Comparison of ENCODE assay signal across 12 cellular contexts in genomic region chr17:80750263-80750662, GRCh38.
DNase-seq lines count a peak whose midpoint lies in the region; ATAC-seq, FAIRE-seq and TF ChIP-seq lines count a peak whose summit lies in the region.
"Had no signal": no experiment of that assay in that cellular context is flagged by ENCODE, and none has a peak within 500 bp of the region (broad histone marks: within the 10 kb centered on the region; RNA-seq: fewer than 3 reads in every experiment).

No MANE protein-coding gene starts in this region.

- in situ Hi-C loops in HepG2 (cut with HindIII; ENCODE audit: extremely low pct_ligation_motif_present, low pct_unique_long_range_greater_than_20kb), result no loop called here

- DNase-seq in activated naive CD4-positive, alpha-beta T cell treated with anti-CD3 and anti-CD28 coated beads for 36 hours, result peak; percentile 42
- DNase-seq in activated naive CD4-positive, alpha-beta T cell treated with anti-CD3 and anti-CD28 coated beads, Interleukin-2, amount 50 U/mL, for 16 hours, result no peak
- DNase-seq in activated T-helper 1 cell treated with anti-CD3 and anti-CD28 coated beads, Interleukin-12 subunit alpha, Interleukin-12 subunit beta, Interleukin-2, Interleukin-4 antibody, amounts not matched to agents 30 ng/mL and 10 ng/mL and 1 ng/mL, durations not matched to agents 14 hours and 24 hours and 36 hours (ENCODE audit: low spot score), result no peak
- DNase-seq in HepG2 (ENCODE audit: low spot score) (no peak), suprapubic skin (ENCODE audit: low spot score in 2 of 2) (no peak), thyroid gland (no peak)
- no peak for DNase-seq in stimulated activated CD4-positive, alpha-beta T cell treated with anti-CD3 and anti-CD28 coated beads, Interleukin-4, amount 100 ng/mL, for 4 hours
- DNase-seq: colonic mucosa, NCI-H526, SHP77 had no signal

- CTCF ChIA-PET in activated naive CD4-positive, alpha-beta T cell treated with anti-CD3 and anti-CD28 coated beads for 36 hours (lab: Charles Lee), result no interaction called here
- CTCF ChIA-PET in HepG2 (lab: Yijun Ruan, JAX; ENCODE audit: low intra/inter-chr PET ratio, low total read pairs), result no interaction called here

- peaks cover 9% of the 10 kb centered on the region; the same call in 1 of the 2 replicates for H3K4me1 ChIP-seq in HepG2 (ENCODE audit: insufficient read depth, low read length)
- peaks cover 28% of the 10 kb centered on the region for H3K4me1 ChIP-seq in suprapubic skin
- H3K4me1 ChIP-seq in thyroid gland, result no peaks in the 10 kb centered on the region
- H3K4me1 ChIP-seq: colonic mucosa had no signal

- no peak for TF ChIP-seq RAD21 in HepG2 (CRISPR knock-in tag; IDR thresholded peaks at IDR 0.05)

- no peak overlapping the region for H3K4me2 ChIP-seq in HepG2 (ENCODE audit: low read depth, low read length)

- no peak overlapping the region for H3K4me3 Mint-ChIP-seq in activated naive CD4-positive, alpha-beta T cell treated with anti-CD3 and anti-CD28 coated beads for 36 hours
- no peak overlapping the region for H3K4me3 Mint-ChIP-seq in activated T-helper 1 cell treated with anti-CD3 and anti-CD28 coated beads, Interleukin-12 subunit alpha, Interleukin-12 subunit beta, Interleukin-2, Interleukin-4 antibody, amounts not matched to agents 30 ng/mL and 10 ng/mL and 1 ng/mL, durations not matched to agents 14 hours and 24 hours and 36 hours

- peak overlapping the region; percentile 69 for H3K27ac Mint-ChIP-seq in activated naive CD4-positive, alpha-beta T cell treated with anti-CD3 and anti-CD28 coated beads for 36 hours
- peak overlapping the region; percentile 55 for H3K27ac Mint-ChIP-seq in activated T-helper 1 cell treated with anti-CD3 and anti-CD28 coated beads, Interleukin-12 subunit alpha, Interleukin-12 subunit beta, Interleukin-2, Interleukin-4 antibody, amounts not matched to agents 30 ng/mL and 10 ng/mL and 1 ng/mL, durations not matched to agents 14 hours and 24 hours and 36 hours

- no peak for TF ChIP-seq EP300 in HepG2 (IDR thresholded peaks at IDR 0.05; ENCODE audit: low read depth in 2 of 2, low read length in 2 of 2)
- TF ChIP-seq EP300 in HepG2 (CRISPR knock-in tag; IDR thresholded peaks at IDR 0.05; ENCODE audit: borderline replicate concordance), result no peak
- TF ChIP-seq EP300 in suprapubic skin (IDR thresholded peaks at IDR 0.05), result no peak

- H3K9ac ChIP-seq in HepG2 (ENCODE audit: insufficient read depth, low read depth, low read length), result no peak overlapping the region

- H3K9me3 ChIP-seq in HepG2 (ENCODE audit: low read length) (no peaks in the 10 kb centered on the region), suprapubic skin (no peaks in the 10 kb centered on the region), thyroid gland (no peaks in the 10 kb centered on the region)
- H3K9me3 ChIP-seq: colonic mucosa had no signal

- no TSS peak for BruUV-seq in HepG2 (replicated peaks; lab: Mats Ljungman, UMichigan)

- H3K27ac ChIP-seq in HepG2 (ENCODE audit: extremely low read length, insufficient read depth, low read length), result no peak overlapping the region
- peak overlapping the region; percentile 84 for H3K27ac ChIP-seq in suprapubic skin
- no peak overlapping the region for H3K27ac ChIP-seq in thyroid gland
- H3K27ac ChIP-seq: colonic mucosa had no signal

- H3K4me1 Mint-ChIP-seq in activated naive CD4-positive, alpha-beta T cell treated with anti-CD3 and anti-CD28 coated beads for 36 hours (ENCODE audit: low read depth), result peaks cover 50% of the 10 kb centered on the region
- H3K4me1 Mint-ChIP-seq in activated T-helper 1 cell treated with anti-CD3 and anti-CD28 coated beads, Interleukin-12 subunit alpha, Interleukin-12 subunit beta, Interleukin-2, Interleukin-4 antibody, amounts not matched to agents 30 ng/mL and 10 ng/mL and 1 ng/mL, durations not matched to agents 14 hours and 24 hours and 36 hours (ENCODE audit: low read depth), result peaks cover 58% of the 10 kb centered on the region

- H3K9me3 Mint-ChIP-seq in activated naive CD4-positive, alpha-beta T cell treated with anti-CD3 and anti-CD28 coated beads for 36 hours, result peaks cover 2% of the 10 kb centered on the region
- H3K9me3 Mint-ChIP-seq in activated T-helper 1 cell treated with anti-CD3 and anti-CD28 coated beads, Interleukin-12 subunit alpha, Interleukin-12 subunit beta, Interleukin-2, Interleukin-4 antibody, amounts not matched to agents 30 ng/mL and 10 ng/mL and 1 ng/mL, durations not matched to agents 14 hours and 24 hours and 36 hours, result no peaks in the 10 kb centered on the region

- no peak overlapping the region for H2AFZ ChIP-seq in HepG2 (ENCODE audit: low read length)

- FAIRE-seq in HepG2 (lab: Jason Lieb, UNC), result no peak
- FAIRE-seq: keratinocyte had no signal

- H3K27me3 Mint-ChIP-seq in activated naive CD4-positive, alpha-beta T cell treated with anti-CD3 and anti-CD28 coated beads for 36 hours (ENCODE audit: low read depth), result no peaks in the 10 kb centered on the region
- no peaks in the 10 kb centered on the region for H3K27me3 Mint-ChIP-seq in activated T-helper 1 cell treated with anti-CD3 and anti-CD28 coated beads, Interleukin-12 subunit alpha, Interleukin-12 subunit beta, Interleukin-2, Interleukin-4 antibody, amounts not matched to agents 30 ng/mL and 10 ng/mL and 1 ng/mL, durations not matched to agents 14 hours and 24 hours and 36 hours (ENCODE audit: insufficient read depth)

- WGBS in HepG2 (ENCODE audit: low lambda C conversion rate), result 96% methylated on average over 14 of the region's 14 CpGs
- 61% methylated on average over 11 of the region's 14 CpGs for WGBS in suprapubic skin
- 64 to 68% methylated on average over 12 to 14 of the region's 14 CpGs for WGBS in thyroid gland, 2 donors

- ATAC-seq in HepG2 (no peak), HG02610 (IDR thresholded peaks at IDR 0.05; ENCODE audit: unreplicated experiment) (no peak)

- intact Hi-C loops in activated naive CD4-positive, alpha-beta T cell treated with anti-CD3 and anti-CD28 coated beads for 36 hours (cut with micrococcal nuclease), result no loop called here
- intact Hi-C loops in activated T-helper 1 cell treated with anti-CD3 and anti-CD28 coated beads, Interleukin-12 subunit alpha, Interleukin-12 subunit beta, Interleukin-2, Interleukin-4 antibody, amounts not matched to agents 30 ng/mL and 10 ng/mL and 1 ng/mL, durations not matched to agents 14 hours and 24 hours and 36 hours (cut with micrococcal nuclease), result no loop called here
- intact Hi-C loops in HepG2 (cut with micrococcal nuclease; ENCODE audit: unreplicated experiment), result no loop called here
- intact Hi-C loops in thyroid gland (cut with DNase I), result no loop called here

- H3K79me2 ChIP-seq in HepG2 (ENCODE audit: insufficient read depth, low read length), result no peaks in the 10 kb centered on the region

- 0 out of 2 replicates have a peak, but pooled peaks cover 5% of the 10 kb centered on the region for H4K20me1 ChIP-seq in HepG2 (ENCODE audit: insufficient read depth, low read length)

- H3K27me3 ChIP-seq in HepG2 (ENCODE audit: control insufficient read depth in 1 of 2, insufficient read depth in 2 of 2, low read length in 2 of 2), result no peaks in the 10 kb centered on the region
- no peaks in the 10 kb centered on the region for H3K27me3 ChIP-seq in suprapubic skin
- H3K27me3 ChIP-seq in thyroid gland, result no peaks in the 10 kb centered on the region
- H3K27me3 ChIP-seq: colonic mucosa had no signal

- H3K36me3 Mint-ChIP-seq in activated naive CD4-positive, alpha-beta T cell treated with anti-CD3 and anti-CD28 coated beads for 36 hours (ENCODE audit: low read depth), result peaks cover 22% of the 10 kb centered on the region
- peaks cover 33% of the 10 kb centered on the region for H3K36me3 Mint-ChIP-seq in activated T-helper 1 cell treated with anti-CD3 and anti-CD28 coated beads, Interleukin-12 subunit alpha, Interleukin-12 subunit beta, Interleukin-2, Interleukin-4 antibody, amounts not matched to agents 30 ng/mL and 10 ng/mL and 1 ng/mL, durations not matched to agents 14 hours and 24 hours and 36 hours (ENCODE audit: low read depth)

- TF ChIP-seq CTCF in HepG2 (CRISPR knock-in tag; IDR thresholded peaks at IDR 0.05) (no peak), suprapubic skin (IDR thresholded peaks at IDR 0.05) (no peak), thyroid gland (IDR thresholded peaks at IDR 0.05) (no peak)

- no peak for TF ChIP-seq POLR2A in HepG2 (IDR thresholded peaks at IDR 0.05; ENCODE audit: insufficient read depth in 1 of 2, low read depth in 2 of 2, low read length in 2 of 2)
- TF ChIP-seq POLR2A in suprapubic skin (IDR thresholded peaks at IDR 0.05), result no peak
- no peak for TF ChIP-seq POLR2A in thyroid gland (IDR thresholded peaks at IDR 0.05)

- H3K4me3 ChIP-seq in HepG2 (replicated peaks in 1 of 3; ENCODE audit: insufficient read depth in 1 of 3, low read depth in 2 of 3, low read length in 3 of 3) (no peak overlapping the region), suprapubic skin (no peak overlapping the region), thyroid gland (replicated peaks in 1 of 3) (no peak overlapping the region)
- H3K4me3 ChIP-seq: colonic mucosa had no signal

- H3K36me3 ChIP-seq in HepG2 (replicated peaks in 1 of 2; ENCODE audit: control insufficient read depth in 1 of 2, insufficient read depth in 2 of 2, low read length in 2 of 2) (peaks cover 15 to 20% of the 10 kb centered on the region in 2 experiments; a peak in 4 of 5 replicates), suprapubic skin (peaks cover 13% of the 10 kb centered on the region), thyroid gland (peaks cover 0 to 4% of the 10 kb centered on the region in 2 donors)
- H3K36me3 ChIP-seq: colonic mucosa had no signal

- POLR2A ChIA-PET in HepG2 (lab: Yijun Ruan, JAX), result no interaction called here
